14 cellular contexts compared by ENCODE assay signal in genomic region chr17:45246338-45246737, GRCh38. TPM values are rescaled to one million over a fixed set of nuclear protein-coding genes. Genes with fewer than 3 reads are reported as not detected.
DNase-seq lines count a peak whose midpoint lies in the region; ATAC-seq and TF ChIP-seq lines count a peak whose summit lies in the region.
"Had no signal": no experiment of that assay in that cellular context is flagged by ENCODE, and none has a peak within 500 bp of the region (broad histone marks: within the 10 kb centered on the region; RNA-seq: fewer than 3 reads in every experiment).

No MANE protein-coding gene starts in this region.

- intact Hi-C loops in mammary epithelial cell (cut with micrococcal nuclease) (loop anchor here (1.0 to 2.0 kb wide), 2 partner anchors 18 to 47 kb away; no protein-coding TSS in a partner anchor), MCF 10A (cut with micrococcal nuclease) (no loop called here)

- H3K4me2 ChIP-seq in mammary epithelial cell (ENCODE audit: insufficient read depth, low read depth, low read length) (peak overlapping the region; percentile 88), hepatocyte (peak overlapping the region; percentile 94)

- CTCF ChIA-PET in mammary epithelial cell (lab: Charles Lee; ENCODE audit: low non-redundant PET): no interaction called here
- CTCF ChIA-PET in MCF 10A (lab: Yijun Ruan, JAX): interaction anchor here (1.0 to 2.3 kb wide), 5 partner anchors 11 to 43 kb away, joined by 3 to 9 read pairs (median 5); partner anchors contain the start of gene FMNL1

- H3K4me3 ChIP-seq in mammary epithelial cell (replicated peaks in 1 of 3; ENCODE audit: insufficient read depth in 1 of 3, low read depth in 2 of 3, low read length in 3 of 3) (peak overlapping the region in 1 of 3 experiments; percentile 67), hepatocyte (no peak overlapping the region), stomach smooth muscle (ENCODE audit: low read length in 2 of 2) (peak overlapping the region; percentile 62 to 76)

- H3K27me3 Mint-ChIP-seq in MCF 10A (ENCODE audit: insufficient read depth, unreplicated experiment): no peaks in the 10 kb centered on the region
- no peaks in the 10 kb centered on the region for H3K27me3 Mint-ChIP-seq in T-helper 17 cell

- H3K9me2 ChIP-seq in hepatocyte (replicated peaks; ENCODE audit: insufficient read depth): no peaks in the 10 kb centered on the region

- DNase-seq in mammary epithelial cell (no peak), MCF 10A (ENCODE audit: unreplicated experiment) (no peak), T-helper 17 cell (no peak), hepatocyte (ENCODE audit: low spot score) (no peak), mucosa of gallbladder (ENCODE audit: low spot score) (no peak), SIG-M5 treated with dmso at 0.1 percent for 504 hours (lab: John Stamatoyannopoulos, UW; ENCODE audit: unreplicated experiment) (no peak)
- DNase-seq: COR-L47, GOT3, hippocampal formation had no signal

- no peak overlapping the region for H3K9ac ChIP-seq in mammary epithelial cell (ENCODE audit: insufficient read depth, low read length)
- H3K9ac ChIP-seq in stomach smooth muscle (ENCODE audit: low read length in 2 of 2): no peak overlapping the region

- 80% methylated on average over 8 of the region's 8 CpGs for WGBS in mammary epithelial cell (ENCODE audit: low coverage, missing lambda C conversion rate)
- 86% methylated on average over 8 of the region's 8 CpGs for WGBS in hepatocyte (ENCODE audit: low lambda C conversion rate, missing lambda C conversion rate)

- H3K27ac Mint-ChIP-seq in MCF 10A (ENCODE audit: low read depth, unreplicated experiment): no peak overlapping the region
- H3K27ac Mint-ChIP-seq in T-helper 17 cell: peak overlapping the region; percentile 98

- H3K36me3 Mint-ChIP-seq in MCF 10A (ENCODE audit: insufficient read depth, unreplicated experiment) (peaks cover 8% of the 10 kb centered on the region), T-helper 17 cell (ENCODE audit: low read depth) (no peaks in the 10 kb centered on the region)

- ATAC-seq in T-helper 17 cell: no peak
- no peak for ATAC-seq in GM21786 (IDR thresholded peaks at IDR 0.05; ENCODE audit: unreplicated experiment)

- peaks cover 20% of the 10 kb centered on the region for H3K4me1 ChIP-seq in mammary epithelial cell (ENCODE audit: insufficient read depth, low read length)
- peaks cover 13% of the 10 kb centered on the region for H3K4me1 ChIP-seq in hepatocyte (ENCODE audit: insufficient read depth)
- H3K4me1 ChIP-seq in stomach smooth muscle (ENCODE audit: control insufficient read depth, insufficient read depth, low read length): peaks cover 23% of the 10 kb centered on the region

- in situ Hi-C loops in mammary epithelial cell (cut with MboI; ENCODE audit: low sequenced_read_pairs in 2 of 2): no loop called here

- POLR2A ChIA-PET in MCF 10A (lab: Yijun Ruan, JAX): interaction anchor here (0.5 to 2.8 kb wide), 4 partner anchors 60 to 110 kb away, joined by 3 to 22 read pairs (median 4); partner anchors contain the start of gene MAP3K14

- H3K4me1 Mint-ChIP-seq in MCF 10A (ENCODE audit: insufficient read depth, unreplicated experiment) (peaks cover 17% of the 10 kb centered on the region), T-helper 17 cell (peaks cover 40% of the 10 kb centered on the region)

- H4K20me1 ChIP-seq in mammary epithelial cell (ENCODE audit: insufficient read depth, low read length) (no peaks in the 10 kb centered on the region), hepatocyte (ENCODE audit: insufficient read depth, poor library complexity, severe bottlenecking) (no peaks in the 10 kb centered on the region)

- H3K27me3 ChIP-seq in mammary epithelial cell (ENCODE audit: insufficient read depth, low read length) (no peaks in the 10 kb centered on the region), hepatocyte (peaks cover 1% of the 10 kb centered on the region), stomach smooth muscle (ENCODE audit: control insufficient read depth in 1 of 2, insufficient read depth in 2 of 2, low read length in 2 of 2) (peaks cover 0 to 1% of the 10 kb centered on the region in 2 donors)
- H3K27me3 ChIP-seq: breast epithelium had no signal

- H3K79me2 ChIP-seq in mammary epithelial cell (ENCODE audit: insufficient read depth, low read length): peaks cover 8% of the 10 kb centered on the region
- H3K79me2 ChIP-seq in hepatocyte: peaks cover 6% of the 10 kb centered on the region

- H3K4me3 Mint-ChIP-seq in MCF 10A (ENCODE audit: unreplicated experiment) (no peak overlapping the region), T-helper 17 cell (peak overlapping the region; percentile 91)

- H3K27ac ChIP-seq in mammary epithelial cell (ENCODE audit: insufficient read depth, low read depth, low read length) (no peak overlapping the region), hepatocyte (no peak overlapping the region), stomach smooth muscle (ENCODE audit: low read length) (no peak overlapping the region)

- dilution Hi-C loops in mammary epithelial cell (cut with HindIII; ENCODE audit: low sequenced_read_pairs): loop anchor here (5.0 to 10.0 kb wide), 3 partner anchors 71 to 182 kb away; partner anchors contain the start of genes MAP3K14 and NMT1

- H3K36me3 ChIP-seq in mammary epithelial cell (ENCODE audit: insufficient read depth, low read length): no peaks in the 10 kb centered on the region
- H3K36me3 ChIP-seq in hepatocyte (replicated peaks; ENCODE audit: insufficient read depth, low read depth): no peaks in the 10 kb centered on the region
- H3K36me3 ChIP-seq in stomach smooth muscle (ENCODE audit: control insufficient read depth in 2 of 2, insufficient read depth in 2 of 2, low read length in 2 of 2): no peaks in the 10 kb centered on the region
- H3K36me3 ChIP-seq: breast epithelium had no signal

- TF ChIP-seq CTCF in mammary epithelial cell (conservative IDR thresholded peaks at IDR 0.05 in 1 of 2, IDR thresholded peaks at IDR 0.05 in 1 of 2; ENCODE audit: extremely low read depth in 1 of 2, insufficient read depth in 1 of 2, low read depth in 1 of 2, low read length in 2 of 2): no peak
- no peak for TF ChIP-seq CTCF in MCF 10A (IDR thresholded peaks at IDR 0.05; ENCODE audit: unreplicated experiment)
- no peak for TF ChIP-seq CTCF in hepatocyte (IDR thresholded peaks at IDR 0.05; ENCODE audit: poor library complexity)

- BruUV-seq in mammary epithelial cell (replicated peaks; lab: Mats Ljungman, UMichigan): no TSS peak
- no TSS peak for BruUV-seq in MCF 10A (replicated peaks; lab: Mats Ljungman, UMichigan)

- no peaks in the 10 kb centered on the region for H3K9me3 Mint-ChIP-seq in MCF 10A (ENCODE audit: unreplicated experiment)

- no peaks in the 10 kb centered on the region for H3K9me3 ChIP-seq in mammary epithelial cell (replicated peaks; ENCODE audit: insufficient read depth, low read length)
- H3K9me3 ChIP-seq in T-helper 17 cell (ENCODE audit: control insufficient read depth, low read length, poor library complexity, severe bottlenecking): no peaks in the 10 kb centered on the region
- no peaks in the 10 kb centered on the region for H3K9me3 ChIP-seq in hepatocyte (ENCODE audit: low read depth)
- no peaks in the 10 kb centered on the region for H3K9me3 ChIP-seq in stomach smooth muscle (ENCODE audit: control insufficient read depth in 2 of 2, low read length in 2 of 2)
- H3K9me3 ChIP-seq: breast epithelium had no signal

- H2AFZ ChIP-seq in mammary epithelial cell (ENCODE audit: low read depth, low read length) (no peak overlapping the region), hepatocyte (no peak overlapping the region)

RNA-seq across cellular contexts. Expression of gene SPATA32, which starts 15.6 kb away (rescaled TPM):
- total RNA-seq in mammary epithelial cell (under 1 TPM in 1 of 2 donors, not detected in 1; 0.21 TPM), MCF 10A (2022) (not detected in 2 replicates), T-helper 17 cell (under 1 TPM in 1 of 2 donors, not detected in 1; 0.17 TPM), hepatocyte (not detected in 2 replicates), mucosa of gallbladder (not detected)
- polyA plus RNA-seq in mammary epithelial cell (not detected), hepatocyte (0.19 and 0.31 TPM in 2 replicates)
- polyA minus RNA-seq in mammary epithelial cell: not detected
- total RNA-seq: HT-29, sciatic nerve had no signal

RNA-seq across cellular contexts. Expression of gene FMNL1, which starts 24.7 kb away (rescaled TPM):
- total RNA-seq in mammary epithelial cell: 1 to 10 TPM; 1.5 to 3.5 TPM
- polyA plus RNA-seq in mammary epithelial cell: 2.0 TPM
- polyA minus RNA-seq in mammary epithelial cell: 8.4 TPM
- total RNA-seq in MCF 10A (2022): 28.1 and 35.8 TPM in 2 replicates
- total RNA-seq in T-helper 17 cell: 100 to 1,000 TPM; 509 to 550 TPM
- 0.30 and 1.4 TPM in 2 replicates for total RNA-seq in hepatocyte
- polyA plus RNA-seq in hepatocyte: 1.2 and 2.9 TPM in 2 replicates
- 30.7 TPM for total RNA-seq in mucosa of gallbladder

Comparison
In these comparisons a context has a peak if more than half of its experiments do, and no peak if none do; other contexts are left out.
1. RNA of gene FMNL1, which starts 24.7 kb away (total RNA-seq): 509 to 550 TPM in T-helper 17 cell; 30.7 TPM in mucosa of gallbladder (single experiment), 28.1 to 35.8 TPM in MCF 10A, 1.5 to 3.5 TPM in mammary epithelial cell and 0.30 to 1.4 TPM in hepatocyte; every median in the first group is over 10 times any median in the second.